19 cellular contexts compared by ENCODE assay signal in the genomic region with DNA sequence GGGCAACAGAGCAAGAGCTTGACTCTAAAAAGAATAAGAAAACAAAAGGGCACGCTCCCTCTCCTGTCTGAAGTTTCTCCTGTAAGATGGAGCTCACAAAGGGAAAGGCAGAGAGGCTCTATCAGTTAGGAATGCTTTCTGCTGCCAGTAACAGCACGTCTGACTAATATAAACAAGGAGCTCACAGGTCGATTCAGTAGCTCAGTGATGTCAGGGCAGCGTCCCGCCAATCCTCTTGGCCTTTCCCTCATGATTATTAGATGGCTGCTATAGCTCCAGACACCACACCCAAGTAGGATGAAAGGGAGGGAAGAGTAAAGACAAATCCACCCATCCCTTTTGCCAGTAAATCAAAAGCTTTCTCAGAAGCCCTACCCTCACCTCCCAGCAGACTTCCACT. TPM values are rescaled to one million over a fixed set of nuclear protein-coding genes. Genes with fewer than 3 reads are reported as not detected.
DNase-seq lines count a peak whose midpoint lies in the region; ATAC-seq and TF ChIP-seq lines count a peak whose summit lies in the region.
"Had no signal": no experiment of that assay in that cellular context is flagged by ENCODE, and none has a peak within 500 bp of the region (broad histone marks: within the 10 kb centered on the region; RNA-seq: fewer than 3 reads in every experiment).

No MANE protein-coding gene starts in this region.

- H3K4me3 ChIP-seq in MM.1S (ENCODE audit: low read length) (no peak overlapping the region), choroid plexus epithelial cell (ENCODE audit: low read depth, low read length) (no peak overlapping the region), gastroesophageal sphincter (no peak overlapping the region)
- H3K4me3 ChIP-seq: BLaER1 had no signal

- peak overlapping the region; percentile 45 for H3K4me2 ChIP-seq in MM.1S (ENCODE audit: low read depth, low read length)
- H3K4me2 ChIP-seq: BLaER1 had no signal

- peak overlapping the region; percentile 85 for H3K27ac Mint-ChIP-seq in nephron progenitor cell
- no peak overlapping the region for H3K27ac Mint-ChIP-seq in activated CD4-positive, alpha-beta memory T cell treated with anti-CD3 and anti-CD28 coated beads for 36 hours
- H3K27ac Mint-ChIP-seq: activated CD8-positive, alpha-beta T cell treated with anti-CD3 and anti-CD28 coated beads, Interleukin-2, amount 10 ng/mL, durations not matched to agents 7 days and 5 days; activated T-helper 17 cell treated with anti-CD3 and anti-CD28 coated beads, Interleukin-2, amount 50 U/mL, for 72 hours; dendritic cell treated with granulocyte-macrophage colony-stimulating factor and Interleukin-4, amounts not matched to agents 40 ng/mL and 50 ng/mL, for 4 days; H9; IgD-negative memory B cell had no signal

- intact Hi-C loops in activated CD4-positive, alpha-beta memory T cell treated with anti-CD3 and anti-CD28 coated beads for 36 hours (cut with micrococcal nuclease) = no loop called here

- no peak overlapping the region for H3K4me3 Mint-ChIP-seq in nephron progenitor cell
- no peak overlapping the region for H3K4me3 Mint-ChIP-seq in activated CD4-positive, alpha-beta memory T cell treated with anti-CD3 and anti-CD28 coated beads for 36 hours
- H3K4me3 Mint-ChIP-seq: activated CD8-positive, alpha-beta T cell treated with anti-CD3 and anti-CD28 coated beads, Interleukin-2, amount 10 ng/mL, durations not matched to agents 7 days and 5 days; activated T-helper 17 cell treated with anti-CD3 and anti-CD28 coated beads, Interleukin-2, amount 50 U/mL, for 72 hours; dendritic cell treated with granulocyte-macrophage colony-stimulating factor and Interleukin-4, amounts not matched to agents 40 ng/mL and 50 ng/mL, for 4 days; H9; IgD-negative memory B cell; mesothelial cell of epicardium had no signal

- H3F3A ChIP-seq in MM.1S (ENCODE audit: insufficient read depth, low read length) = peaks cover 13% of the 10 kb centered on the region

- POLR2A ChIA-PET in activated CD4-positive, alpha-beta memory T cell treated with anti-CD3 and anti-CD28 coated beads for 36 hours (lab: Charles Lee) = no interaction called here

- H3K4me1 ChIP-seq in MM.1S (ENCODE audit: low read length) = peaks cover 31% of the 10 kb centered on the region
- peaks cover 0 to 16% (median 0%) of the 10 kb centered on the region in 3 donors for H3K4me1 ChIP-seq in gastroesophageal sphincter
- H3K4me1 ChIP-seq: BLaER1, parathyroid adenoma had no signal

- 7 to 23% methylated on average over 5 of the region's 5 CpGs for WGBS in gastroesophageal sphincter (ENCODE audit: low coverage in 1 of 2), 2 donors

- peaks cover 15% of the 10 kb centered on the region for H3K27me3 Mint-ChIP-seq in nephron progenitor cell (ENCODE audit: low read depth, poor library complexity)
- peaks cover 5% of the 10 kb centered on the region for H3K27me3 Mint-ChIP-seq in activated CD4-positive, alpha-beta memory T cell treated with anti-CD3 and anti-CD28 coated beads for 36 hours

- H3K36me3 ChIP-seq in MM.1S (replicated peaks; ENCODE audit: insufficient read depth, low read length) = no peaks in the 10 kb centered on the region; the same call in 1 of the 2 replicates
- no peaks in the 10 kb centered on the region for H3K36me3 ChIP-seq in gastroesophageal sphincter
- H3K36me3 ChIP-seq: BLaER1 had no signal

- no peaks in the 10 kb centered on the region for H3K9me2 ChIP-seq in MM.1S (replicated peaks; ENCODE audit: insufficient read depth, low read length)

- H3K4me1 Mint-ChIP-seq in nephron progenitor cell = peaks cover 26% of the 10 kb centered on the region
- no peaks in the 10 kb centered on the region for H3K4me1 Mint-ChIP-seq in activated CD4-positive, alpha-beta memory T cell treated with anti-CD3 and anti-CD28 coated beads for 36 hours (ENCODE audit: low read depth)
- H3K4me1 Mint-ChIP-seq: activated T-helper 17 cell treated with anti-CD3 and anti-CD28 coated beads, Interleukin-2, amount 50 U/mL, for 72 hours; IgD-negative memory B cell had no signal

- no peaks in the 10 kb centered on the region for H4K20me1 ChIP-seq in MM.1S (ENCODE audit: insufficient read depth, low read length)
- H4K20me1 ChIP-seq: BLaER1 had no signal

- TF ChIP-seq EP300 in gastroesophageal sphincter (IDR thresholded peaks at IDR 0.05) = no peak

- H3K9ac ChIP-seq in MM.1S (ENCODE audit: low read length) = peak overlapping the region; percentile 12; the same call in 1 of the 2 replicates
- H3K9ac ChIP-seq: BLaER1, parathyroid adenoma had no signal

- peak overlapping the region; percentile 47; the same call in 1 of the 2 replicates for H3K27ac ChIP-seq in MM.1S (ENCODE audit: low read length)
- H3K27ac ChIP-seq in gastroesophageal sphincter = peak overlapping the region in 2 of 4 donors; percentile 8 to 25
- H3K27ac ChIP-seq: BLaER1, parathyroid adenoma had no signal

- no peaks in the 10 kb centered on the region for H3K27me3 ChIP-seq in MM.1S (replicated peaks; ENCODE audit: insufficient read depth, low read length)
- H3K27me3 ChIP-seq in gastroesophageal sphincter = no peaks in the 10 kb centered on the region
- H3K27me3 ChIP-seq: BLaER1 had no signal

- TF ChIP-seq POLR2A in gastroesophageal sphincter (IDR thresholded peaks at IDR 0.05) = no peak

- peaks cover 82% of the 10 kb centered on the region for H3K79me2 ChIP-seq in MM.1S (ENCODE audit: low read length)
- H3K79me2 ChIP-seq: parathyroid adenoma had no signal

- no peak for ATAC-seq in gastroesophageal sphincter
- ATAC-seq: activated CD8-positive, alpha-beta T cell treated with anti-CD3 and anti-CD28 coated beads, Interleukin-2, amount 10 ng/mL, durations not matched to agents 7 days and 5 days; activated T-helper 17 cell treated with anti-CD3 and anti-CD28 coated beads, Interleukin-2, amount 50 U/mL, for 72 hours had no signal

- no peaks in the 10 kb centered on the region for H3K36me3 Mint-ChIP-seq in nephron progenitor cell (ENCODE audit: low read depth)
- no peaks in the 10 kb centered on the region for H3K36me3 Mint-ChIP-seq in activated CD4-positive, alpha-beta memory T cell treated with anti-CD3 and anti-CD28 coated beads for 36 hours
- H3K36me3 Mint-ChIP-seq: IgD-negative memory B cell, mesothelial cell of epicardium had no signal

- CTCF ChIA-PET in activated CD4-positive, alpha-beta memory T cell treated with anti-CD3 and anti-CD28 coated beads for 36 hours (lab: Charles Lee) = interaction anchor here (1.5 kb wide), 1 partner anchor 25 kb away, joined by 6 read pairs; no protein-coding TSS in a partner anchor

- DNase-seq in ELF-1 (ENCODE audit: low read depth, low spot score) (peak; percentile 44), MM.1S (no peak), choroid plexus epithelial cell (ENCODE audit: low read depth) (peak; percentile 23), nephron progenitor cell (no peak), NCI-H1417 (lab: John Stamatoyannopoulos, UW) (no peak)
- no peak for DNase-seq in stimulated activated CD4-positive, alpha-beta T cell treated with anti-CD3 and anti-CD28 coated beads, Interleukin-2, amount 100 ng/mL, for 48 hours
- DNase-seq in activated CD4-positive, alpha-beta memory T cell treated with anti-CD3 and anti-CD28 coated beads for 36 hours = no peak
- DNase-seq: activated CD8-positive, alpha-beta T cell treated with anti-CD3 and anti-CD28 coated beads, Interleukin-2, amount 10 ng/mL, durations not matched to agents 7 days and 5 days; amniotic stem cell; DMS53; H9; OCI-M1 had no signal

- peaks cover 5% of the 10 kb centered on the region for H3K9me3 Mint-ChIP-seq in nephron progenitor cell
- no peaks in the 10 kb centered on the region for H3K9me3 Mint-ChIP-seq in activated CD4-positive, alpha-beta memory T cell treated with anti-CD3 and anti-CD28 coated beads for 36 hours
- H3K9me3 Mint-ChIP-seq: activated T-helper 17 cell treated with anti-CD3 and anti-CD28 coated beads, Interleukin-2, amount 50 U/mL, for 72 hours; dendritic cell treated with granulocyte-macrophage colony-stimulating factor and Interleukin-4, amounts not matched to agents 40 ng/mL and 50 ng/mL, for 4 days; H9 had no signal

- TF ChIP-seq CTCF in MM.1S (IDR thresholded peaks at IDR 0.05; ENCODE audit: low read length) (no peak), choroid plexus epithelial cell (conservative IDR thresholded peaks at IDR 0.05; ENCODE audit: low read depth, low read length) (no peak), nephron progenitor cell (IDR thresholded peaks at IDR 0.05) (no peak), gastroesophageal sphincter (IDR thresholded peaks at IDR 0.05) (no peak)

- H3K9me3 ChIP-seq in MM.1S (replicated peaks; ENCODE audit: insufficient read depth, low read length) (no peaks in the 10 kb centered on the region), gastroesophageal sphincter (no peaks in the 10 kb centered on the region)
- H3K9me3 ChIP-seq: BLaER1 had no signal

- no peak overlapping the region for H2AFZ ChIP-seq in MM.1S (ENCODE audit: low read length)
- H2AFZ ChIP-seq: parathyroid adenoma had no signal

RNA-seq across cellular contexts. Expression of a gene that starts 51.3 kb away (rescaled TPM):
- total RNA-seq in activated CD4-positive, alpha-beta memory T cell treated with anti-CD3 and anti-CD28 coated beads for 36 hours = 10 to 100 TPM; 33.9 to 35.7 TPM
- total RNA-seq in gastroesophageal sphincter = 10 to 100 TPM; 10.8 to 19.0 (median 16.1) TPM

Comparison
In these comparisons a context has a peak if more than half of its experiments do, and no peak if none do; other contexts are left out.
1. DNase-seq: peak in ELF-1 (single experiment) and choroid plexus epithelial cell (single experiment); none in MM.1S (single experiment), nephron progenitor cell (single experiment), NCI-H1417 (0 of 3), stimulated activated CD4-positive, alpha-beta T cell treated with anti-CD3 and anti-CD28 coated beads, Interleukin-2, amount 100 ng/mL, for 48 hours (0 of 2) and activated CD4-positive, alpha-beta memory T cell treated with anti-CD3 and anti-CD28 coated beads for 36 hours (single experiment).